1 cellular context compared by ENCODE assay signal in the genomic region with DNA sequence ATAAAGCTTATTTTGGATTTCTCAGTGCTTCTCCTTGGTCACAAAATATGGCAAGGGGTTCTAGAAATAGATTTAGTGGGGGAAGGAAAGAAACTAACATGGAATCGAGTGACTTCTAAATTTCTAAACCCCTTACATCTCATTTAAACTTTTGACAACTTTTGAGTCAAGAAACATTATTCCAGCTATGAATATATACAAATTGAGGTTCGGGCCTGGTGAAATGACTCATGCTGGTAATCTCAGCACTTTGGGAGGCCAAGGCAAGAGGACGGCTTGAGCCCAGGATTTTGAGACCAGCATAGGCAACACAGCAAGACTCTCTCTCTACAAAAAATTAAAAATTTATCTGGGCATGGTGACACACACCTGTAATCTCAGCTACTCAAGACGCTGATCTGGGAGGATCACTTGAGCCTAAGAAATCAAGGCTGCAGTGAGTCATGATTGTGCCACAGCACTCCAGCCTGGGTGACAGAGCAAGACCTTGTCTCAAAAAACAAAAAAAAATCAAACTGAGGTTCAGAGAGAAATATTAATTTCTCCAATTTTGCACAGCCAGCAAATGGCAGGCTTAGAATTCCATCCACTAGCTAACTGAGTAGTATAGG.
TF ChIP-seq lines count a peak whose summit lies in the region.

No MANE protein-coding gene starts in this region.

TF ChIP-seq in K562, 482 proteins besides CTCF, POLR2A, EP300 and RAD21 (continued from another document):
- TF ChIP-seq SNIP1 (IDR thresholded peaks at IDR 0.05; ENCODE audit: low read depth), result no peak
- peak in 1 of 2 experiments; percentile 74; a peak in 2 of 4 replicates for TF ChIP-seq RCOR1 (IDR thresholded peaks at IDR 0.05; ENCODE audit: borderline replicate concordance in 1 of 2, low read depth in 2 of 2, low read length in 2 of 2)
- TF ChIP-seq, protein P1, sequence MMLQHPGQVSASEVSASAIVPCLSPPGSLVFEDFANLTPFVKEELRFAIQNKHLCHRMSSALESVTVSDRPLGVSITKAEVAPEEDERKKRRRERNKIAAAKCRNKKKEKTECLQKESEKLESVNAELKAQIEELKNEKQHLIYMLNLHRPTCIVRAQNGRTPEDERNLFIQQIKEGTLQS (IDR thresholded peaks at IDR 0.05), result peak; percentile 75
- TF ChIP-seq, protein P1 (CRISPR knock-in tag; conservative IDR thresholded peaks at IDR 0.05), result no peak
- TF ChIP-seq MTA2 (IDR thresholded peaks at IDR 0.05; ENCODE audit: low read depth), result no peak
- TF ChIP-seq BCOR (IDR thresholded peaks at IDR 0.05), result no peak
- TF ChIP-seq CBFA2T3 (IDR thresholded peaks at IDR 0.05), result peak; percentile 56; the same call in 1 of the 2 replicates
- TF ChIP-seq RBFOX2 (IDR thresholded peaks at IDR 0.05; ENCODE audit: low read depth, low read length), result no peak
- TF ChIP-seq NFE2 (IDR thresholded peaks at IDR 0.05; ENCODE audit: low read depth), result 0 out of 2 replicates have a peak, but pooled peaks have one; percentile 13
- no peak for TF ChIP-seq PCBP1 (IDR thresholded peaks at IDR 0.05; ENCODE audit: low read depth, low read length, poor library complexity, severe bottlenecking)
- no peak for TF ChIP-seq ZNF445 (CRISPR knock-in tag; IDR thresholded peaks at IDR 0.05; ENCODE audit: low read depth)
- TF ChIP-seq ZC3H4 (CRISPR knock-in tag; IDR thresholded peaks at IDR 0.05; ENCODE audit: borderline replicate concordance), result no peak
- no peak for TF ChIP-seq GTF2F1 (IDR thresholded peaks at IDR 0.05; ENCODE audit: low read depth, low read length)
- peak; percentile 69 for TF ChIP-seq FOSL1 (tag; conservative IDR thresholded peaks at IDR 0.05)
- TF ChIP-seq ARID1B (IDR thresholded peaks at IDR 0.05), result peak; percentile 17; the same call in 1 of the 2 replicates
- peak in 1 of 2 experiments; percentile 76; a peak in 2 of 4 replicates for TF ChIP-seq HDAC1 (IDR thresholded peaks at IDR 0.05)
- no peak for TF ChIP-seq KLF6 (CRISPR knock-in tag; IDR thresholded peaks at IDR 0.05; ENCODE audit: borderline replicate concordance)
- TF ChIP-seq, protein P2, sequence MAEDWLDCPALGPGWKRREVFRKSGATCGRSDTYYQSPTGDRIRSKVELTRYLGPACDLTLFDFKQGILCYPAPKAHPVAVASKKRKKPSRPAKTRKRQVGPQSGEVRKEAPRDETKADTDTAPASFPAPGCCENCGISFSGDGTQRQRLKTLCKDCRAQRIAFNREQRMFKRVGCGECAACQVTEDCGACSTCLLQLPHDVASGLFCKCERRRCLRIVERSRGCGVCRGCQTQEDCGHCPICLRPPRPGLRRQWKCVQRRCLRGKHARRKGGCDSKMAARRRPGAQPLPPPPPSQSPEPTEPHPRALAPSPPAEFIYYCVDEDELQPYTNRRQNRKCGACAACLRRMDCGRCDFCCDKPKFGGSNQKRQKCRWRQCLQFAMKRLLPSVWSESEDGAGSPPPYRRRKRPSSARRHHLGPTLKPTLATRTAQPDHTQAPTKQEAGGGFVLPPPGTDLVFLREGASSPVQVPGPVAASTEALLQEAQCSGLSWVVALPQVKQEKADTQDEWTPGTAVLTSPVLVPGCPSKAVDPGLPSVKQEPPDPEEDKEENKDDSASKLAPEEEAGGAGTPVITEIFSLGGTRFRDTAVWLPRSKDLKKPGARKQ (CRISPR knock-in tag; IDR thresholded peaks at IDR 0.05), result no peak
- TF ChIP-seq KDM1A (IDR thresholded peaks at IDR 0.05), result peak; percentile 97 to 98
- no peak for TF ChIP-seq PURB (CRISPR knock-in tag; IDR thresholded peaks at IDR 0.05; ENCODE audit: low read depth)
- no peak for TF ChIP-seq ZBTB17 (CRISPR knock-in tag; IDR thresholded peaks at IDR 0.05)
- TF ChIP-seq JUN (IDR thresholded peaks at IDR 0.05; ENCODE audit: borderline replicate concordance, low read depth, low read length), result peak; percentile 45; the same call in 1 of the 2 replicates
- no peak for TF ChIP-seq JUN (CRISPR knock-in tag; IDR thresholded peaks at IDR 0.05; ENCODE audit: borderline replicate concordance)
- TF ChIP-seq SRSF9 (IDR thresholded peaks at IDR 0.05; ENCODE audit: borderline replicate concordance, low read depth, low read length), result no peak
- TF ChIP-seq, protein P3, sequence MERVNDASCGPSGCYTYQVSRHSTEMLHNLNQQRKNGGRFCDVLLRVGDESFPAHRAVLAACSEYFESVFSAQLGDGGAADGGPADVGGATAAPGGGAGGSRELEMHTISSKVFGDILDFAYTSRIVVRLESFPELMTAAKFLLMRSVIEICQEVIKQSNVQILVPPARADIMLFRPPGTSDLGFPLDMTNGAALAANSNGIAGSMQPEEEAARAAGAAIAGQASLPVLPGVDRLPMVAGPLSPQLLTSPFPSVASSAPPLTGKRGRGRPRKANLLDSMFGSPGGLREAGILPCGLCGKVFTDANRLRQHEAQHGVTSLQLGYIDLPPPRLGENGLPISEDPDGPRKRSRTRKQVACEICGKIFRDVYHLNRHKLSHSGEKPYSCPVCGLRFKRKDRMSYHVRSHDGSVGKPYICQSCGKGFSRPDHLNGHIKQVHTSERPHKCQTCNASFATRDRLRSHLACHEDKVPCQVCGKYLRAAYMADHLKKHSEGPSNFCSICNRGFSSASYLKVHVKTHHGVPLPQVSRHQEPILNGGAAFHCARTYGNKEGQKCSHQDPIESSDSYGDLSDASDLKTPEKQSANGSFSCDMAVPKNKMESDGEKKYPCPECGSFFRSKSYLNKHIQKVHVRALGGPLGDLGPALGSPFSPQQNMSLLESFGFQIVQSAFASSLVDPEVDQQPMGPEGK (CRISPR knock-in tag; IDR thresholded peaks at IDR 0.05; ENCODE audit: borderline replicate concordance), result no peak
- no peak for TF ChIP-seq CREM (IDR thresholded peaks at IDR 0.05; ENCODE audit: low read depth)
- peak; percentile 33; the same call in 1 of the 2 replicates for TF ChIP-seq TCF3 (CRISPR knock-in tag; IDR thresholded peaks at IDR 0.05)
TF ChIP-seq in K562: peak in this region for 17.
